Comparison of ENCODE assay signal across 18 cellular contexts in the genomic region with DNA sequence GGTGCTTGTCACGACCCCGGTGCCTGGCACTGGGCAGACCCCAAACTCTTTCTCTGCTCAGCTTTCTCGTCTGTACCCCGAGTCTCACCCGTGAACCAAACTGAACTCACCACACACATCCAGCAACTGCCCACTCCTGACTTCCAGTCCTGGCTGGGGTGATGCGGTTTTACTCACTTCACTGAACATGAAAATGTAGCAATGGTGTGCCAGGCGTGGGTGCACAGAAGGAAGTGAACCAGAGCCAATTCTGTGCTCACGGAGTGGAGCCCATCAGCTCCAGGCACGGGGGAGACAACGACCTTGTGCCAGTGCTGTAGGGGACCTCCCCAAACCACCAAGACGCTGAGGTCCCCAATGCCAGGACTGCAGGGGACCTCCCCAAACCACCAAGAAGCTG.
DNase-seq lines count a peak whose midpoint lies in the region; ATAC-seq, FAIRE-seq and TF ChIP-seq lines count a peak whose summit lies in the region.
"Had no signal": no experiment of that assay in that cellular context is flagged by ENCODE, and none has a peak within 500 bp of the region (broad histone marks: within the 10 kb centered on the region; RNA-seq: fewer than 3 reads in every experiment).

No MANE protein-coding gene starts in this region.

- no peak for TF ChIP-seq EP300 in sigmoid colon (IDR thresholded peaks at IDR 0.05)

- H2BK120ac ChIP-seq in mesendoderm (ENCODE audit: low read depth, low read length): no peak overlapping the region

- intact Hi-C loops in sigmoid colon (cut with DNase I) (no loop called here), body of pancreas (cut with DNase I) (no loop called here)

- peak overlapping the region; percentile 95 for H2AK5ac ChIP-seq in mesendoderm (ENCODE audit: low read length)

- no CpG with 5 or more reads among the region's 11 CpGs for WGBS in mesendoderm (ENCODE audit: extremely low coverage, insufficient coverage, low lambda C conversion rate)
- WGBS in sigmoid colon, 2 donors: 88 to 94% methylated on average over 11 of the region's 11 CpGs
- 80 to 89% methylated on average over 7 to 11 of the region's 11 CpGs for WGBS in body of pancreas, 2 donors

- TF ChIP-seq POLR2A in sigmoid colon (IDR thresholded peaks at IDR 0.05) (no peak), body of pancreas (IDR thresholded peaks at IDR 0.05) (no peak), GM12892 (IDR thresholded peaks at IDR 0.05; ENCODE audit: low read depth, low read length) (no peak)

- H2BK15ac ChIP-seq in mesendoderm (replicated peaks; ENCODE audit: low read depth): no peak overlapping the region

- H2BK5ac ChIP-seq in mesendoderm (ENCODE audit: low read length): peak overlapping the region; percentile 43

- no peak overlapping the region for H3K4ac ChIP-seq in mesendoderm (ENCODE audit: low read depth, low read length)

- peak; percentile 24 for DNase-seq in activated CD8-positive, alpha-beta memory T cell treated with anti-CD3 and anti-CD28 coated beads for 24 hours
- no peak for DNase-seq in activated CD8-positive, alpha-beta memory T cell treated with anti-CD3 and anti-CD28 coated beads, Interleukin-2, amount 50 U/mL, for 48 hours
- DNase-seq in mesendoderm (no peak), sigmoid colon (peak; percentile 49), body of pancreas (no peak), NCI-H1694 (lab: John Stamatoyannopoulos, UW) (no peak), HuH-7.5 (ENCODE audit: low spot score) (no peak), GM12892 (ENCODE audit: insufficient read length) (no peak)
- DNase-seq: CD4-positive, alpha-beta memory T cell; KBM-7; MV-4-11; NCI-H1417; NCI-H2029; NCI-H510A had no signal

- peaks cover 24% of the 10 kb centered on the region for H3K4me1 ChIP-seq in mesendoderm (ENCODE audit: control insufficient read depth, low read depth, low read length)
- peaks cover 0 to 31% (median 26%) of the 10 kb centered on the region in 4 donors for H3K4me1 ChIP-seq in sigmoid colon
- peaks cover 32% of the 10 kb centered on the region for H3K4me1 ChIP-seq in body of pancreas

- H3K36me3 ChIP-seq in mesendoderm (ENCODE audit: control insufficient read depth, insufficient read depth, low read length): no peaks in the 10 kb centered on the region
- H3K36me3 ChIP-seq in sigmoid colon: no peaks in the 10 kb centered on the region
- H3K36me3 ChIP-seq in body of pancreas (replicated peaks in 1 of 2; ENCODE audit: insufficient read depth in 1 of 2, low read depth in 2 of 2): no peaks in the 10 kb centered on the region

- no peak overlapping the region for H3K4me2 ChIP-seq in mesendoderm (ENCODE audit: low read length)

- peaks cover 0 to 3% (median 0%) of the 10 kb centered on the region in 4 donors for H3K9me3 ChIP-seq in sigmoid colon
- H3K9me3 ChIP-seq in body of pancreas: no peaks in the 10 kb centered on the region

- no peak overlapping the region for H3K4me3 ChIP-seq in mesendoderm (ENCODE audit: low read length)
- H3K4me3 ChIP-seq in sigmoid colon: no peak overlapping the region
- no peak overlapping the region for H3K4me3 ChIP-seq in body of pancreas

- no peak overlapping the region for H4K5ac ChIP-seq in mesendoderm (ENCODE audit: low read length)

- H3K27me3 ChIP-seq in mesendoderm (ENCODE audit: insufficient read depth, low read length, poor library complexity) (no peaks in the 10 kb centered on the region), sigmoid colon (no peaks in the 10 kb centered on the region), body of pancreas (no peaks in the 10 kb centered on the region)

- no peak for ATAC-seq in body of pancreas
- ATAC-seq: HCT116 had no signal

- H4K8ac ChIP-seq in mesendoderm (ENCODE audit: low read depth, low read length): no peak overlapping the region

- peak overlapping the region; percentile 69 for H3K56ac ChIP-seq in mesendoderm (ENCODE audit: low read length)

- no peaks in the 10 kb centered on the region for H3K79me1 ChIP-seq in mesendoderm (ENCODE audit: low read length)

- H3K27ac ChIP-seq in mesendoderm (ENCODE audit: low read depth, low read length): no peak overlapping the region
- H3K27ac ChIP-seq in sigmoid colon: no peak overlapping the region
- no peak overlapping the region for H3K27ac ChIP-seq in body of pancreas
- H3K27ac ChIP-seq: 22Rv1, HL-60 had no signal

- TF ChIP-seq CTCF in sigmoid colon (IDR thresholded peaks at IDR 0.05) (no peak), body of pancreas (IDR thresholded peaks at IDR 0.05) (no peak)

- H3K18ac ChIP-seq in mesendoderm (ENCODE audit: low read length): peak overlapping the region; percentile 0

- no peak for FAIRE-seq in GM12892 (lab: Jason Lieb, UNC)
- FAIRE-seq: HTR-8/SVneo had no signal

- no peak overlapping the region for H3K9ac ChIP-seq in mesendoderm (ENCODE audit: low read length)

- no peaks in the 10 kb centered on the region for H3K79me2 ChIP-seq in mesendoderm (ENCODE audit: control insufficient read depth, insufficient read depth, low read length)

- H3K23ac ChIP-seq in mesendoderm (ENCODE audit: low read length): no peak overlapping the region

Comparison
In these comparisons a context has a peak if more than half of its experiments do, and no peak if none do; other contexts are left out.
1. DNase-seq: peak in activated CD8-positive, alpha-beta memory T cell treated with anti-CD3 and anti-CD28 coated beads for 24 hours (single experiment) and sigmoid colon (single experiment); none in activated CD8-positive, alpha-beta memory T cell treated with anti-CD3 and anti-CD28 coated beads, Interleukin-2, amount 50 U/mL, for 48 hours (single experiment), mesendoderm (single experiment), body of pancreas (0 of 4), NCI-H1694 (single experiment), HuH-7.5 (single experiment) and GM12892 (single experiment).